ENCODE assay signal across 9 cellular contexts in the genomic region with DNA sequence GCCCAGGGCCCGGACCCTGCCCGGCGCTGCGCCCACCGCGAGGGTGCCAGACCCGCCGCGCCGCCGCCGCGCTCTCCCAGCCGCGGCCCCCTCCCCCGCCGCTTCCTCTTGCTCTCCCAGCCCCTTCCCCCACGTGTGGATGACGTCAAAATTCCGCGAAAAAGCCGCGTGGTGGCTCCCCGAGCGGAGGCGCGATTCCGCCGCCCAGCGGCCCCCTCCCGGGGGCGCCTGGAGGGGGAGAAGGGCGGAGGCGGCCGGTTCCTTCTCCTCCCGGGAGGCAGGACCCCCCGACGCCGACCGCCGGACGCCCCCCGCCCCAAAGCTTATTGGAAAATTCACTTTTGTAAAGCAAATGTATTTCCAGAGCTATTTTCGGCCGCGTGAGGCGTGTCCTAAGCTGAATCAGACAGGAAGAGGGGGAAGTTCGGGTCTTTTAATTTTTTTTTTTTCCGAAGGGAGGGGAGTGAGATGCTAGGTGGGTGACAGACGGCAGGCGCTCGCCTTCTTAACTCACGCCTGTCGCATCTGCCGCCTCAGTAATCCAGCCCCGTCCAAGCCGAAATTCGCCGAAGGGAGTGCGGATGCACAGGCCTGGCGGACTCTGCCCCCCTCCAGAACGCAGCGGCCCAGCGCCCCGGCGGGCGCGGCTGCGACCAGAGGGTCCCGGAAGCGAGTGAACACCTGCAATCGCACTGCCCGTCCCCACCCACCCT. TPM values are rescaled to one million over a fixed set of nuclear protein-coding genes. Genes with fewer than 3 reads are reported as not detected.
DNase-seq lines count a peak whose midpoint lies in the region; ATAC-seq and TF ChIP-seq lines count a peak whose summit lies in the region.
"Had no signal": no experiment of that assay in that cellular context is flagged by ENCODE, and none has a peak within 500 bp of the region (broad histone marks: within the 10 kb centered on the region; RNA-seq: fewer than 3 reads in every experiment).

No MANE protein-coding gene starts in this region.

- DNase-seq in NCI-H2196 (lab: John Stamatoyannopoulos, UW; ENCODE audit: unreplicated experiment) = peak; percentile 11
- no peak for DNase-seq in NCI-H2196 treated with DMSO at 0.1 percent for 48 hours (lab: John Stamatoyannopoulos, UW; ENCODE audit: unreplicated experiment)
- DNase-seq in NCI-H2171 treated with DMSO at 0.1 percent for 48 hours (lab: John Stamatoyannopoulos, UW) = peak; percentile 89
- peak; percentile 97 for DNase-seq in activated CD8-positive, alpha-beta memory T cell treated with anti-CD3 and anti-CD28 coated beads, Interleukin-2, amount 50 U/mL, for 48 hours
- DNase-seq in erythroblast (lab: John Stamatoyannopoulos, UW) = peak; percentile 56 to 58
- DNase-seq in naive thymus-derived CD4-positive, alpha-beta T cell = peak; percentile 84 to 95 (median 94)
- DNase-seq in stimulated activated CD8-positive, alpha-beta memory T cell treated with anti-CD3 and anti-CD28 coated beads, Interleukin-7, amount 100 ng/mL, for 24 hours (ENCODE audit: low read depth) = peak; percentile 91

- ATAC-seq in naive thymus-derived CD4-positive, alpha-beta T cell = peak; percentile 64
- ATAC-seq in HG02973 (IDR thresholded peaks at IDR 0.05; ENCODE audit: unreplicated experiment) = no peak

- H3K27ac ChIP-seq in naive thymus-derived CD4-positive, alpha-beta T cell (ENCODE audit: low read depth, low read length) = peak overlapping the region; percentile 97
- H3K27ac ChIP-seq: C4-2B had no signal

- peaks cover 0 to 2% (median 0%) of the 10 kb centered on the region in 5 donors for H3K36me3 Mint-ChIP-seq in naive thymus-derived CD4-positive, alpha-beta T cell

- POLR2A ChIA-PET in naive thymus-derived CD4-positive, alpha-beta T cell (lab: Charles Lee) = interaction anchor here (0.6 to 3.4 kb wide), 32 partner anchors 9 to 418 kb away, joined by 3 to 23 read pairs (median 4); a partner anchor contains a TSS

- H3K27me3 Mint-ChIP-seq in naive thymus-derived CD4-positive, alpha-beta T cell = peaks cover 0 to 35% (median 0%) of the 10 kb centered on the region in 5 donors

- CTCF ChIA-PET in naive thymus-derived CD4-positive, alpha-beta T cell (lab: Charles Lee) = interaction anchor here (0.8 to 3.6 kb wide), 12 partner anchors 8 to 384 kb away, joined by 3 to 27 read pairs (median 4); no protein-coding TSS in a partner anchor

- H3K27me3 ChIP-seq in naive thymus-derived CD4-positive, alpha-beta T cell (ENCODE audit: control insufficient read depth in 2 of 2, insufficient read depth in 2 of 2, low read length in 2 of 2) = no peaks in the 10 kb centered on the region

- no peaks in the 10 kb centered on the region for H3K9me3 ChIP-seq in naive thymus-derived CD4-positive, alpha-beta T cell (ENCODE audit: control insufficient read depth in 2 of 3, low read length in 3 of 3)

- H3K4me3 Mint-ChIP-seq in naive thymus-derived CD4-positive, alpha-beta T cell = peak overlapping the region; percentile 94 to 100 (median 97)

- TF ChIP-seq POLR2A in erythroblast (IDR thresholded peaks at IDR 0.05; ENCODE audit: low read length) = no peak

- peaks cover 4 to 29% (median 15%) of the 10 kb centered on the region in 7 donors for H3K4me1 Mint-ChIP-seq in naive thymus-derived CD4-positive, alpha-beta T cell

- H3K4me1 ChIP-seq in naive thymus-derived CD4-positive, alpha-beta T cell (ENCODE audit: control insufficient read depth in 2 of 2, insufficient read depth in 2 of 2, low read length in 2 of 2) = peaks cover 4 to 11% of the 10 kb centered on the region in 2 donors

- H3K4me3 ChIP-seq in naive thymus-derived CD4-positive, alpha-beta T cell (ENCODE audit: low read length) = peak overlapping the region; percentile 85

- peak overlapping the region; percentile 97 to 99 (median 98) for H3K27ac Mint-ChIP-seq in naive thymus-derived CD4-positive, alpha-beta T cell

- peaks cover 0 to 4% (median 0%) of the 10 kb centered on the region in 11 donors for H3K9me3 Mint-ChIP-seq in naive thymus-derived CD4-positive, alpha-beta T cell

- H3K36me3 ChIP-seq in naive thymus-derived CD4-positive, alpha-beta T cell (ENCODE audit: control insufficient read depth in 2 of 3, insufficient read depth in 3 of 3, low read length in 3 of 3) = peaks cover 0 to 10% (median 0%) of the 10 kb centered on the region in 3 experiments

- intact Hi-C loops in naive thymus-derived CD4-positive, alpha-beta T cell (cut with micrococcal nuclease) = loop anchor here (1.0 to 5.0 kb wide), 7 partner anchors 8 to 517 kb away; a partner anchor contains a TSS

RNA-seq across cellular contexts. Expression of a gene that starts 4.1 kb away (rescaled TPM):
- total RNA-seq in naive thymus-derived CD4-positive, alpha-beta T cell = 100 to 1,000 TPM in 3 of 5 experiments, 10 to 100 TPM in 2; 95.7 to 659 (median 125) TPM
- 10 to 100 TPM; 57.3 to 65.1 TPM for polyA plus RNA-seq in naive thymus-derived CD4-positive, alpha-beta T cell

RNA-seq across cellular contexts. Expression of a gene that starts 51.6 kb away (rescaled TPM):
- total RNA-seq in naive thymus-derived CD4-positive, alpha-beta T cell = 10 to 100 TPM in 3 of 5 experiments, 1 to 10 TPM in 2; 7.1 to 15.8 (median 11.1) TPM
- 1 to 10 TPM; 4.4 to 6.6 TPM for polyA plus RNA-seq in naive thymus-derived CD4-positive, alpha-beta T cell
